18 cellular contexts compared by ENCODE assay signal in genomic region chr7:37669818-37670217, GRCh38. TPM values are rescaled to one million over a fixed set of nuclear protein-coding genes. Genes with fewer than 3 reads are reported as not detected.
"Had no signal": no experiment of that assay in that cellular context is flagged by ENCODE, and none has a peak within 500 bp of the region (broad histone marks: within the 10 kb centered on the region; RNA-seq: fewer than 3 reads in every experiment).

No MANE protein-coding gene starts in this region.

- H3K9me3 ChIP-seq: lower lobe of right lung, spleen, thoracic aorta, upper lobe of right lung had no signal

- H3K36me3 ChIP-seq: cardiac muscle cell, lower lobe of right lung, spleen, thoracic aorta, upper lobe of right lung had no signal

- H3K27me3 ChIP-seq: cardiac muscle cell, upper lobe of right lung had no signal

- DNase-seq: activated B cell treated with CpG ODN at 0.5 μM for 24 hours; activated CD4-positive, alpha-beta memory T cell treated with anti-CD3 and anti-CD28 coated beads, Interleukin-2, amount 10 ng/mL, durations not matched to agents 7 days and 5 days; activated CD4-positive, alpha-beta T cell treated with anti-CD3 and anti-CD28 coated beads for 4 hours; activated CD8-positive, alpha-beta memory T cell treated with anti-CD3 and anti-CD28 coated beads, Interleukin-2, amount 10 ng/mL, durations not matched to agents 7 days and 5 days; amniotic stem cell; dermis blood vessel endothelial cell; effector memory CD4-positive, alpha-beta T cell; foreskin fibroblast; hippocampal formation; islet precursor cell; lower lobe of right lung; nucleus accumbens; spleen; stimulated activated CD4-positive, alpha-beta T cell treated with anti-CD3 and anti-CD28 coated beads, Interleukin-4, amount 100 ng/mL, for 4 hours; upper lobe of right lung had no signal

- ATAC-seq: activated CD8-positive, alpha-beta memory T cell treated with anti-CD3 and anti-CD28 coated beads, Interleukin-2, amount 10 ng/mL, durations not matched to agents 7 days and 5 days; lower lobe of right lung; stimulated activated memory B cell treated with anti-CD40 and anti-IgM and Interleukin-4, amounts not matched to agents 10 μg/mL and 1 μg/mL and 100 μg/mL, for 72 hours; upper lobe of right lung had no signal

- H3K27ac ChIP-seq: cardiac muscle cell, lower lobe of right lung, thoracic aorta, upper lobe of right lung had no signal

- H3K4me1 ChIP-seq: upper lobe of right lung had no signal

- H3K4me3 ChIP-seq: cardiac muscle cell, lower lobe of right lung, spleen, thoracic aorta, upper lobe of right lung had no signal

RNA-seq across cellular contexts. Expression of gene GPR141, which starts 13.7 kb away (rescaled TPM):
- total RNA-seq: activated B cell treated with CpG ODN at 0.5 μM for 24 hours; activated CD4-positive, alpha-beta memory T cell treated with anti-CD3 and anti-CD28 coated beads, Interleukin-2, amount 10 ng/mL, durations not matched to agents 7 days and 5 days; dermis blood vessel endothelial cell had no signal
- polyA plus RNA-seq: cardiac muscle cell had no signal
